ENCODE assay signal across 8 cellular contexts in genomic region chr19:14375582-14376291, GRCh38. TPM values are rescaled to one million over a fixed set of nuclear protein-coding genes. Genes with fewer than 3 reads are reported as not detected.
DNase-seq lines count a peak whose midpoint lies in the region; ATAC-seq and TF ChIP-seq lines count a peak whose summit lies in the region.

No MANE protein-coding gene starts in this region.

- TF ChIP-seq CTCF in CD4-positive, alpha-beta T cell (IDR thresholded peaks at IDR 0.05): no peak
- no peak for TF ChIP-seq CTCF in nephron (IDR thresholded peaks at IDR 0.05; ENCODE audit: unreplicated experiment in 3 of 3)

- no peaks in the 10 kb centered on the region for H3K27me3 Mint-ChIP-seq in CD4-positive, alpha-beta T cell
- no peaks in the 10 kb centered on the region for H3K27me3 Mint-ChIP-seq in nephron (ENCODE audit: low read depth)

- no peaks in the 10 kb centered on the region for H3K9me3 ChIP-seq in CD4-positive, alpha-beta T cell (ENCODE audit: control insufficient read depth, low read length)
- H3K9me3 ChIP-seq in esophagus (ENCODE audit: control insufficient read depth in 2 of 2, insufficient read depth in 1 of 2, low read depth in 1 of 2, low read length in 1 of 2): no peaks in the 10 kb centered on the region
- no peaks in the 10 kb centered on the region for H3K9me3 ChIP-seq in MG63

- H3K36me3 Mint-ChIP-seq in CD4-positive, alpha-beta T cell (ENCODE audit: low read depth): no peaks in the 10 kb centered on the region
- H3K36me3 Mint-ChIP-seq in nephron (ENCODE audit: low read depth): no peaks in the 10 kb centered on the region

- no peaks in the 10 kb centered on the region for H3K9me3 Mint-ChIP-seq in CD4-positive, alpha-beta T cell
- H3K9me3 Mint-ChIP-seq in nephron: no peaks in the 10 kb centered on the region

- DNase-seq in CD4-positive, alpha-beta T cell: no peak
- peak; percentile 61 for DNase-seq in MV-4-11 (lab: John Stamatoyannopoulos, UW)
- DNase-seq in NCI-H2227 (lab: John Stamatoyannopoulos, UW; ENCODE audit: unreplicated experiment): no peak
- no peak for DNase-seq in MG63
- no peak for DNase-seq in pons (ENCODE audit: low spot score)

- CTCF ChIA-PET in CD4-positive, alpha-beta T cell (lab: Charles Lee): interaction anchor here (1.0 to 1.5 kb wide), 2 partner anchors 14 to 239 kb away, joined by 3 to 5 read pairs; partner anchors contain the start of gene ASF1B

- intact Hi-C loops in CD4-positive, alpha-beta T cell (cut with DNase I, micrococcal nuclease): loop anchor here in 1 of 2 experiments (1.0 kb wide), 1 partner anchor 9 kb away; no protein-coding TSS in a partner anchor

- peak overlapping the region; percentile 81 for H3K4me3 Mint-ChIP-seq in CD4-positive, alpha-beta T cell
- H3K4me3 Mint-ChIP-seq in nephron: peak overlapping the region; percentile 15 to 66 (median 52)

- peak; percentile 4 for ATAC-seq in CD4-positive, alpha-beta T cell (ENCODE audit: poor library complexity)
- ATAC-seq in GM18873 (IDR thresholded peaks at IDR 0.05; ENCODE audit: low FRiP score, unreplicated experiment): no peak

- H3K27me3 ChIP-seq in CD4-positive, alpha-beta T cell (ENCODE audit: control insufficient read depth, insufficient read depth, low read length): no peaks in the 10 kb centered on the region
- H3K27me3 ChIP-seq in esophagus (ENCODE audit: control insufficient read depth in 1 of 2, insufficient read depth in 2 of 2, low read length in 2 of 2) (no peaks in the 10 kb centered on the region), MG63 (no peaks in the 10 kb centered on the region; the same call in 1 of the 2 replicates)

- H3K4me1 Mint-ChIP-seq in CD4-positive, alpha-beta T cell (ENCODE audit: low read depth): peaks cover 57% of the 10 kb centered on the region
- peaks cover 33% of the 10 kb centered on the region for H3K4me1 Mint-ChIP-seq in nephron

- H3K4me3 ChIP-seq in esophagus (ENCODE audit: low read depth in 1 of 2, low read length in 2 of 2): no peak overlapping the region
- no peak overlapping the region for H3K4me3 ChIP-seq in MG63

- POLR2A ChIA-PET in CD4-positive, alpha-beta T cell (lab: Charles Lee): interaction anchor here (1.2 to 2.6 kb wide), 6 partner anchors 8 to 132 kb away, joined by 4 to 17 read pairs (median 6); no protein-coding TSS in a partner anchor

- no peaks in the 10 kb centered on the region for H3K36me3 ChIP-seq in esophagus (ENCODE audit: control insufficient read depth in 2 of 2, insufficient read depth in 2 of 2, low read length in 1 of 2)
- H3K36me3 ChIP-seq in MG63: no peaks in the 10 kb centered on the region

- H3K4me1 ChIP-seq in esophagus (ENCODE audit: control insufficient read depth in 2 of 2, insufficient read depth in 2 of 2, low read length in 1 of 2): peaks cover 0 to 2% of the 10 kb centered on the region in 2 donors

- peak overlapping the region; percentile 97 for H3K27ac ChIP-seq in CD4-positive, alpha-beta T cell (ENCODE audit: low read depth, low read length)
- peak overlapping the region; percentile 78 to 84 for H3K27ac ChIP-seq in esophagus (ENCODE audit: low read depth in 2 of 2, low read length in 1 of 2)

- 45 to 53% methylated on average over 17 of the region's 17 CpGs for WGBS in esophagus, 2 donors

- peak overlapping the region; percentile 84 for H3K27ac Mint-ChIP-seq in CD4-positive, alpha-beta T cell
- H3K27ac Mint-ChIP-seq in nephron: peak overlapping the region; percentile 93 to 99 (median 98)

RNA-seq across cellular contexts. Expression of gene ADGRE5, which starts 5.5 kb away (rescaled TPM):
- 100 to 1,000 TPM; 745 to 751 TPM for total RNA-seq in CD4-positive, alpha-beta T cell
- polyA plus RNA-seq in esophagus: 1 to 10 TPM; 4.5 to 6.1 TPM
- total RNA-seq in MG63 (2014; rRNA removed; shearing (Covaris generic); ENCODE audit: low replicate concordance): 37.5 and 56.7 TPM in 2 replicates

RNA-seq across cellular contexts. Expression of gene DDX39A, which starts 43.4 kb away (rescaled TPM):
- 100 to 1,000 TPM; 296 to 299 TPM for total RNA-seq in CD4-positive, alpha-beta T cell
- 100 to 1,000 TPM in 1 of 2 donors, 10 to 100 TPM in 1; 92.6 to 111 TPM for polyA plus RNA-seq in esophagus
- 227 and 342 TPM in 2 replicates for total RNA-seq in MG63 (2014; rRNA removed; shearing (Covaris generic); ENCODE audit: low replicate concordance)

RNA-seq across cellular contexts. Expression of gene PKN1, which starts 57.4 kb away (rescaled TPM):
- total RNA-seq in CD4-positive, alpha-beta T cell: 100 to 1,000 TPM; 171 TPM
- polyA plus RNA-seq in esophagus: 10 to 100 TPM; 10.7 to 12.6 TPM
- total RNA-seq in MG63 (2014; rRNA removed; shearing (Covaris generic); ENCODE audit: low replicate concordance): 105 and 128 TPM in 2 replicates

Comparison
In these comparisons a context has a peak if more than half of its experiments do, and no peak if none do; other contexts are left out.
1. RNA of gene ADGRE5, which starts 5.5 kb away (total RNA-seq): 745 to 751 TPM in CD4-positive, alpha-beta T cell; 37.5 to 56.7 TPM in MG63; every median in the first group is over 10 times any median in the second.